Comparison of ENCODE assay signal across 12 cellular contexts in genomic region chr11:35321532-35322320, GRCh38.
DNase-seq lines count a peak whose midpoint lies in the region; ATAC-seq and TF ChIP-seq lines count a peak whose summit lies in the region.
"Had no signal": no experiment of that assay in that cellular context is flagged by ENCODE, and none has a peak within 500 bp of the region (broad histone marks: within the 10 kb centered on the region; RNA-seq: fewer than 3 reads in every experiment).

No MANE protein-coding gene starts in this region.

- H3K4me1 Mint-ChIP-seq in MCF 10A (ENCODE audit: insufficient read depth, unreplicated experiment), result peaks cover 16% of the 10 kb centered on the region
- H3K4me1 Mint-ChIP-seq in stimulated activated memory B cell treated with anti-CD40 and anti-IgM and Interleukin-4, amounts not matched to agents 10 μg/mL and 1 μg/mL and 100 μg/mL, for 72 hours, result peaks cover 33% of the 10 kb centered on the region

- CTCF ChIA-PET in MCF 10A (lab: Yijun Ruan, JAX), result no interaction called here

- H3K27ac Mint-ChIP-seq in MCF 10A (ENCODE audit: low read depth, unreplicated experiment), result no peak overlapping the region
- H3K27ac Mint-ChIP-seq in stimulated activated memory B cell treated with anti-CD40 and anti-IgM and Interleukin-4, amounts not matched to agents 10 μg/mL and 1 μg/mL and 100 μg/mL, for 72 hours, result no peak overlapping the region
- H3K27ac Mint-ChIP-seq: stimulated activated effector memory CD8-positive, alpha-beta T cell treated with anti-CD3 and anti-CD28 coated beads, Interleukin-12 subunit alpha, Interleukin-12 subunit beta, amount 100 ng/mL, for 72 hours had no signal

- H3K27me3 Mint-ChIP-seq in MCF 10A (ENCODE audit: insufficient read depth, unreplicated experiment), result no peaks in the 10 kb centered on the region
- no peaks in the 10 kb centered on the region for H3K27me3 Mint-ChIP-seq in stimulated activated memory B cell treated with anti-CD40 and anti-IgM and Interleukin-4, amounts not matched to agents 10 μg/mL and 1 μg/mL and 100 μg/mL, for 72 hours

- no peaks in the 10 kb centered on the region for H3K36me3 Mint-ChIP-seq in MCF 10A (ENCODE audit: insufficient read depth, unreplicated experiment)
- H3K36me3 Mint-ChIP-seq in stimulated activated memory B cell treated with anti-CD40 and anti-IgM and Interleukin-4, amounts not matched to agents 10 μg/mL and 1 μg/mL and 100 μg/mL, for 72 hours, result no peaks in the 10 kb centered on the region
- H3K36me3 Mint-ChIP-seq: stimulated activated effector memory CD8-positive, alpha-beta T cell treated with anti-CD3 and anti-CD28 coated beads, Interleukin-12 subunit alpha, Interleukin-12 subunit beta, amount 100 ng/mL, for 72 hours had no signal

- H3K36me3 ChIP-seq in breast epithelium, result no peaks in the 10 kb centered on the region

- H3K27ac ChIP-seq in breast epithelium, result peak overlapping the region; percentile 54 to 80
- H3K27ac ChIP-seq in coronary artery, result no peak overlapping the region

- ATAC-seq in stimulated activated memory B cell treated with anti-CD40 and anti-IgM and Interleukin-4, amounts not matched to agents 10 μg/mL and 1 μg/mL and 100 μg/mL, for 72 hours, result no peak
- no peak for ATAC-seq in HG03469 (IDR thresholded peaks at IDR 0.05; ENCODE audit: unreplicated experiment)
- ATAC-seq: stimulated activated effector memory CD8-positive, alpha-beta T cell treated with anti-CD3 and anti-CD28 coated beads, Interleukin-12 subunit alpha, Interleukin-12 subunit beta, amount 100 ng/mL, for 72 hours had no signal

- no peaks in the 10 kb centered on the region for H3K9me3 ChIP-seq in breast epithelium

- POLR2A ChIA-PET in MCF 10A (lab: Yijun Ruan, JAX), result interaction anchor here (1.3 kb wide), 1 partner anchor 15 kb away, joined by 3 read pairs; no protein-coding TSS in a partner anchor

- H3K4me3 Mint-ChIP-seq in MCF 10A (ENCODE audit: unreplicated experiment), result no peak overlapping the region
- no peak overlapping the region for H3K4me3 Mint-ChIP-seq in stimulated activated memory B cell treated with anti-CD40 and anti-IgM and Interleukin-4, amounts not matched to agents 10 μg/mL and 1 μg/mL and 100 μg/mL, for 72 hours
- H3K4me3 Mint-ChIP-seq: stimulated activated effector memory CD8-positive, alpha-beta T cell treated with anti-CD3 and anti-CD28 coated beads, Interleukin-12 subunit alpha, Interleukin-12 subunit beta, amount 100 ng/mL, for 72 hours had no signal

- TF ChIP-seq CTCF in breast epithelium (IDR thresholded peaks at IDR 0.05), result no peak
- TF ChIP-seq CTCF in MCF 10A (IDR thresholded peaks at IDR 0.05; ENCODE audit: unreplicated experiment), result no peak
- no peak for TF ChIP-seq CTCF in fibroblast of villous mesenchyme (IDR thresholded peaks at IDR 0.05; ENCODE audit: insufficient read depth, low read depth, low read length)
- TF ChIP-seq CTCF in coronary artery (IDR thresholded peaks at IDR 0.05), result no peak

- H3K4me3 ChIP-seq in breast epithelium, result no peak overlapping the region
- no peak overlapping the region for H3K4me3 ChIP-seq in fibroblast of villous mesenchyme (ENCODE audit: low read depth, low read length)
- no peak overlapping the region for H3K4me3 ChIP-seq in coronary artery

- TF ChIP-seq POLR2A in breast epithelium (IDR thresholded peaks at IDR 0.05), result no peak

- DNase-seq in breast epithelium (ENCODE audit: low spot score in 2 of 2) (no peak), MCF 10A (ENCODE audit: unreplicated experiment) (no peak), RPMI7951 (ENCODE audit: low read depth) (peak; percentile 85), fibroblast of villous mesenchyme (ENCODE audit: low read depth) (peak; percentile 57), SHP77 (lab: John Stamatoyannopoulos, UW) (no peak), coronary artery (ENCODE audit: low spot score) (no peak)
- DNase-seq: amygdala; KBM-7; stimulated activated CD4-positive, alpha-beta T cell treated with anti-CD3 and anti-CD28 coated beads, Interleukin-15, amount 100 ng/mL, for 24 hours had no signal

- no TSS peak for BruUV-seq in MCF 10A (replicated peaks; lab: Mats Ljungman, UMichigan)

- peaks cover 7% of the 10 kb centered on the region for H3K9me3 Mint-ChIP-seq in MCF 10A (ENCODE audit: unreplicated experiment)
- no peaks in the 10 kb centered on the region for H3K9me3 Mint-ChIP-seq in stimulated activated memory B cell treated with anti-CD40 and anti-IgM and Interleukin-4, amounts not matched to agents 10 μg/mL and 1 μg/mL and 100 μg/mL, for 72 hours
- H3K9me3 Mint-ChIP-seq: stimulated activated effector memory CD8-positive, alpha-beta T cell treated with anti-CD3 and anti-CD28 coated beads, Interleukin-12 subunit alpha, Interleukin-12 subunit beta, amount 100 ng/mL, for 72 hours had no signal

- intact Hi-C loops in breast epithelium (cut with DNase I; ENCODE audit: low total_unique reads), result no loop called here
- intact Hi-C loops in MCF 10A (cut with micrococcal nuclease), result no loop called here

- no peaks in the 10 kb centered on the region for H3K27me3 ChIP-seq in breast epithelium

- H3K4me1 ChIP-seq in breast epithelium, result no peaks in the 10 kb centered on the region

Comparison
In these comparisons a context has a peak if more than half of its experiments do, and no peak if none do; other contexts are left out.
1. DNase-seq: peak in RPMI7951 (single experiment) and fibroblast of villous mesenchyme (single experiment); none in breast epithelium (0 of 2), MCF 10A (single experiment), SHP77 (0 of 2) and coronary artery (single experiment).
2. H3K27ac ChIP-seq: peak in breast epithelium (2 of 2); none in coronary artery (0 of 2).